Comparison of ENCODE assay signal across 23 cellular contexts in the genomic region with DNA sequence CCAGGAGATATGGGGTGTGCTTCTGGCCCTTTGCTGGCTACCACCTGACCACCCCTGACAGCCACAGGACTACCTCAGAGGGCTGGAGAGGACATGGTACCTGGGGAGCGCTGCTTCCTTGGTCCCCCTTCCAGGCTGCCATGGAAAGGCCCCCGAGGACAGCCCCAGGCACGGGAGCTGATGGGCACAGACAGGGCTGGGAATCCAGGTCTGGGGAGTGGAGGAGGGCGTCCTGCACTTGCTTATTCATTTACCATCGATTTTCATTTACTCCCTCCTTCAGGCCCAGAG. TPM values are rescaled to one million over a fixed set of nuclear protein-coding genes. Genes with fewer than 3 reads are reported as not detected.
DNase-seq lines count a peak whose midpoint lies in the region; ATAC-seq, FAIRE-seq and TF ChIP-seq lines count a peak whose summit lies in the region.
"Had no signal": no experiment of that assay in that cellular context is flagged by ENCODE, and none has a peak within 500 bp of the region (broad histone marks: within the 10 kb centered on the region; RNA-seq: fewer than 3 reads in every experiment).

No MANE protein-coding gene starts in this region.

- H3K4me1 Mint-ChIP-seq in mesothelial cell of epicardium, result peaks cover 33% of the 10 kb centered on the region

- FAIRE-seq in kidney (lab: Jason Lieb, UNC), result no peak
- FAIRE-seq: D721Med, GM18507 had no signal

- DNase-seq in heart left ventricle (peak in 1 of 5 donors; percentile 13), Right ventricle myocardium inferior (ENCODE audit: missing footprints) (no peak), RWPE2 (ENCODE audit: low spot score) (peak; percentile 23), kidney (peak; percentile 61), spleen (peak; percentile 28), SKM-1 treated with dmso at 0.1 percent for 144 hours (lab: John Stamatoyannopoulos, UW; ENCODE audit: unreplicated experiment) (no peak), mesothelial cell of epicardium (ENCODE audit: low spot score in 2 of 2, unreplicated experiment in 2 of 2) (no peak), RPMI8226 (no peak)
- DNase-seq: CD4-positive, alpha-beta T cell; IMR-90; KG1; MM.1S; NCI-H1417; NCI-H1694; NCI-H2029 treated with DMSO at 0.1 percent for 48 hours; NCI-H2227 treated with DMSO at 0.1 percent for 48 hours; NCI-H526 treated with DMSO at 0.1 percent for 48 hours had no signal

- H3K4me3 ChIP-seq in heart left ventricle, result no peak overlapping the region
- H3K4me3 ChIP-seq in RWPE2 (ENCODE audit: severe bottlenecking), result no peak overlapping the region
- H3K4me3 ChIP-seq in kidney (ENCODE audit: low read length in 2 of 2), result no peak overlapping the region
- H3K4me3 ChIP-seq in spleen, result no peak overlapping the region

- no peak for TF ChIP-seq CTCF in heart left ventricle (IDR thresholded peaks at IDR 0.05)
- TF ChIP-seq CTCF in RWPE2 (IDR thresholded peaks at IDR 0.05; ENCODE audit: poor library complexity, severe bottlenecking), result no peak
- TF ChIP-seq CTCF in kidney (IDR thresholded peaks at IDR 0.05; ENCODE audit: borderline replicate concordance, extremely low read depth, insufficient read depth), result no peak
- TF ChIP-seq CTCF in spleen (IDR thresholded peaks at IDR 0.05 in 8 of 11, conservative IDR thresholded peaks at IDR 0.05 in 3 of 11), result no peak
- no peak for TF ChIP-seq CTCF in mesothelial cell of epicardium (IDR thresholded peaks at IDR 0.05; ENCODE audit: unreplicated experiment)

- ATAC-seq in heart left ventricle (no peak), Right ventricle myocardium inferior (no peak), RWPE2 (ENCODE audit: low read depth) (no peak; the same call in 2 of the 3 replicates)
- ATAC-seq: HCT116 had no signal

- intact Hi-C loops in heart left ventricle (cut with DNase I) (loop anchor here in 3 of 10 donors (5.0 kb wide), 2 partner anchors 48 to 72 kb away; partner anchors contain the start of gene DOC2B (in 2 of the 3)), Right ventricle myocardium inferior (cut with DNase I) (loop anchor here (5.0 kb wide), 1 partner anchor 48 kb away; the partner anchor contains the start of gene DOC2B), kidney (cut with DNase I) (no loop called here), spleen (cut with DNase I; ENCODE audit: low total_unique reads) (no loop called here)

- H3K9me3 Mint-ChIP-seq in mesothelial cell of epicardium, result no peaks in the 10 kb centered on the region
- H3K9me3 Mint-ChIP-seq: CD4-positive, alpha-beta T cell had no signal

- H3K36me3 ChIP-seq in heart left ventricle (no peaks in the 10 kb centered on the region), RWPE2 (ENCODE audit: low read depth) (no peaks in the 10 kb centered on the region), kidney (ENCODE audit: control insufficient read depth in 1 of 2, insufficient read depth in 2 of 2, low read length in 2 of 2) (no peaks in the 10 kb centered on the region), spleen (no peaks in the 10 kb centered on the region)

- peaks cover 0 to 5% (median 0%) of the 10 kb centered on the region in 9 donors for H3K27me3 ChIP-seq in heart left ventricle
- H3K27me3 ChIP-seq in RWPE2 (ENCODE audit: insufficient read depth, poor library complexity, severe bottlenecking), result no peaks in the 10 kb centered on the region
- no peaks in the 10 kb centered on the region for H3K27me3 ChIP-seq in spleen (replicated peaks in 1 of 7)

- H3K9ac ChIP-seq in kidney (ENCODE audit: low read length in 2 of 2), result no peak overlapping the region

- H3K27ac Mint-ChIP-seq in mesothelial cell of epicardium, result no peak overlapping the region
- H3K27ac Mint-ChIP-seq: CD4-positive, alpha-beta T cell had no signal

- H3K4me3 Mint-ChIP-seq in mesothelial cell of epicardium, result no peak overlapping the region
- H3K4me3 Mint-ChIP-seq: CD4-positive, alpha-beta T cell had no signal

- no peaks in the 10 kb centered on the region for H3K9me3 ChIP-seq in heart left ventricle
- no peaks in the 10 kb centered on the region for H3K9me3 ChIP-seq in RWPE2 (ENCODE audit: severe bottlenecking)
- no peaks in the 10 kb centered on the region for H3K9me3 ChIP-seq in kidney (ENCODE audit: control insufficient read depth in 1 of 2, low read length in 2 of 2)
- no peaks in the 10 kb centered on the region for H3K9me3 ChIP-seq in spleen

- no peaks in the 10 kb centered on the region for H3K27me3 Mint-ChIP-seq in mesothelial cell of epicardium (ENCODE audit: low read depth)
- H3K27me3 Mint-ChIP-seq: CD4-positive, alpha-beta T cell had no signal

- TF ChIP-seq POLR2A in heart left ventricle (IDR thresholded peaks at IDR 0.05) (no peak), spleen (IDR thresholded peaks at IDR 0.05) (no peak)

- 78 to 87% (median 82%) methylated on average over 5 of the region's 5 CpGs for WGBS in heart left ventricle, 4 donors
- WGBS in spleen, 5 donors, result 55 to 85% (median 83%) methylated on average over 4 to 5 of the region's 5 CpGs

- no peaks in the 10 kb centered on the region for H3K36me3 Mint-ChIP-seq in mesothelial cell of epicardium

- H3K4me1 ChIP-seq in heart left ventricle (peaks cover 0 to 40% (median 7%) of the 10 kb centered on the region in 12 donors), RWPE2 (ENCODE audit: insufficient read depth, poor library complexity, severe bottlenecking) (no peaks in the 10 kb centered on the region), kidney (ENCODE audit: control insufficient read depth in 1 of 2, insufficient read depth in 1 of 2, low read depth in 1 of 2, low read length in 2 of 2) (no peaks in the 10 kb centered on the region), spleen (peaks cover 3 to 70% (median 38%) of the 10 kb centered on the region in 6 donors)

- H3K27ac ChIP-seq in heart left ventricle, result peak overlapping the region in 8 of 12 donors; percentile 23 to 70 (median 56)
- no peak overlapping the region for H3K27ac ChIP-seq in RWPE2 (ENCODE audit: poor library complexity, severe bottlenecking)
- H3K27ac ChIP-seq in kidney (ENCODE audit: low read depth in 2 of 2, low read length in 2 of 2), result no peak overlapping the region
- H3K27ac ChIP-seq in spleen, result peak overlapping the region in 6 of 8 donors; percentile 48 to 88 (median 73)
- H3K27ac ChIP-seq: RWPE1 had no signal

RNA-seq across cellular contexts. Expression of gene DOC2B, which starts 48.4 kb away (rescaled TPM):
- total RNA-seq in heart left ventricle, result 10 to 100 TPM in 2 of 9 donors, 1 to 10 TPM in 7; 1.7 to 13.0 (median 6.3) TPM
- 1 to 10 TPM; 2.4 to 5.8 TPM for polyA plus RNA-seq in heart left ventricle
- 4.5 TPM for total RNA-seq in Right ventricle myocardium inferior
- total RNA-seq in kidney, result 21.6 TPM
- polyA plus RNA-seq in kidney (ENCODE audit: insufficient read depth, low read depth, low replicate concordance), result 4.2 TPM
- 10 to 100 TPM in 3 of 7 donors, 1 to 10 TPM in 4; 3.0 to 17.0 (median 7.5) TPM for total RNA-seq in spleen
- polyA plus RNA-seq in spleen, result 1 to 10 TPM in 2 of 3 donors, under 1 TPM in 1; 0.91 to 3.1 (median 1.1) TPM
- total RNA-seq in mesothelial cell of epicardium, result 55.3 to 60.2 TPM (median 59.6 TPM) in 3 replicates
- total RNA-seq: H4, IMR-90 had no signal
- polyA plus RNA-seq: BJ, IMR-90 had no signal

Comparison
In these comparisons a context has a peak if more than half of its experiments do, and no peak if none do; other contexts are left out.
1. DNase-seq: peak in RWPE2 (single experiment), kidney (single experiment) and spleen (single experiment); none in Right ventricle myocardium inferior (single experiment), SKM-1 treated with dmso at 0.1 percent for 144 hours (single experiment), mesothelial cell of epicardium (0 of 2) and RPMI8226 (single experiment).
2. H3K27ac ChIP-seq: peak in heart left ventricle (8 of 12) and spleen (6 of 8); none in RWPE2 (single experiment) and kidney (0 of 2).